ENCODE assay signal across 1 cellular context in genomic region chr4:119498520-119498919, GRCh38.
TF ChIP-seq lines count a peak whose summit lies in the region.

No MANE protein-coding gene starts in this region.

TF ChIP-seq in WTC11, 78 proteins besides CTCF, POLR2A, EP300 and RAD21 (continued from another document):
- TF ChIP-seq ARID4B (CRISPR knock-in tag; IDR thresholded peaks at IDR 0.05; ENCODE audit: borderline replicate concordance) = no peak
TF ChIP-seq in WTC11: peak in this region for 0.
